30 cellular contexts compared by ENCODE assay signal in the genomic region with DNA sequence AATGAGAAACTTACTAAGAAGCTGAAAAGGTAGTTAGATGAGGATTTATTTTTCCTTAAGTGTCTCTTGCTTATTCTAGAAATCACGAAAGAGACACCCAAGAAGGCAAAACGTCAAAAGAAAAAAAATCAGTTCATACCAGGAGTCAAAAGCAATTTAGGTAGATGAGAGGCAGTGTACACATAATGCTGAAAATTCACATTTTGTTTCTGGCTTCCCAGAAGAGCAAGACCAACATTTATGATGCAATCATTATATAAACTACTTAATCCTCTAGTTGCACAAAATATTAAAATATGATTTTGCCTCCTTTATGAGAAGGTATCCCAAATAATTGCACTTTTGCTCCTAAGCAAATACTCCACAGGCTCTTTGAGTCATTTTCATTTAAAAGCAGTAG.
"Had no signal": no experiment of that assay in that cellular context is flagged by ENCODE, and none has a peak within 500 bp of the region (broad histone marks: within the 10 kb centered on the region; RNA-seq: fewer than 3 reads in every experiment).

No MANE protein-coding gene starts in this region.

- H3K4me1 ChIP-seq: ascending aorta, Peyer's patch had no signal

- H3K36me3 ChIP-seq: ascending aorta, cardiac muscle cell, MG63, Peyer's patch had no signal

- H3K9me3 Mint-ChIP-seq: activated CD8-positive, alpha-beta T cell treated with anti-CD3 and anti-CD28 coated beads for 36 hours; activated naive CD8-positive, alpha-beta T cell treated with anti-CD3 and anti-CD28 coated beads for 36 hours; activated T-helper 17 cell treated with anti-CD3 and anti-CD28 coated beads, Interleukin-2, amount 50 U/mL, for 72 hours; T-helper 1 cell treated with Interleukin-12 subunit alpha and Interleukin-12 subunit beta and Interleukin-4 antibody, amounts not matched to agents 30 μg/mL and 1 μg/mL, for 36 hours; T-helper 2 cell treated with Interferon-gamma antibody and Interleukin-4, amounts not matched to agents 5 μg/mL and 100 μg/mL, for 36 hours had no signal

- H3K36me3 Mint-ChIP-seq: activated naive CD8-positive, alpha-beta T cell treated with anti-CD3 and anti-CD28 coated beads for 36 hours had no signal

- H3K9me3 ChIP-seq: ascending aorta, MG63, Peyer's patch had no signal

- H3K27me3 Mint-ChIP-seq: activated CD8-positive, alpha-beta T cell treated with anti-CD3 and anti-CD28 coated beads for 36 hours; activated naive CD8-positive, alpha-beta T cell treated with anti-CD3 and anti-CD28 coated beads for 36 hours; activated T-helper 17 cell treated with anti-CD3 and anti-CD28 coated beads, Interleukin-2, amount 50 U/mL, for 72 hours had no signal

- DNase-seq: activated CD4-positive, alpha-beta T cell treated with anti-CD3 and anti-CD28 coated beads, Interleukin-2, amount 10 ng/mL, durations not matched to agents 24 days and 14 days; activated CD4-positive, alpha-beta T cell treated with anti-CD3 and anti-CD28 coated beads, Interleukin-2, amount 50 U/mL, for 4 hours; activated CD8-positive, alpha-beta T cell treated with anti-CD3 and anti-CD28 coated beads for 36 hours; activated effector memory CD4-positive, alpha-beta T cell treated with anti-CD3 and anti-CD28 coated beads, Interleukin-2, amount 50 U/mL, for 16 hours; activated naive CD4-positive, alpha-beta T cell; activated naive CD4-positive, alpha-beta T cell treated with anti-CD3 and anti-CD28 coated beads, Interleukin-2, amount 50 U/mL, for 16 hours; activated naive CD8-positive, alpha-beta T cell treated with anti-CD3 and anti-CD28 coated beads for 36 hours; activated T-cell treated with anti-CD3 and anti-CD28 coated beads, Interleukin-2, amount 50 U/mL, for 1 hour; activated T-cell treated with anti-CD3 and anti-CD28 coated beads, Interleukin-2, amount 50 U/mL, for 72 hours; amygdala; Kasumi-1; KG1; MG63; NCI-H1048; NCI-H1105 treated with DMSO at 0.1 percent for 48 hours; NCI-H1436; NCI-H1694; NCI-H2029; NCI-H345; NCI-H524 treated with DMSO at 0.1 percent for 48 hours; NK-92 treated with Interleukin-12 subunit alpha and Interleukin-12 subunit beta, amount 100 ng/mL, for 24 hours; PC-3; Peyer's patch; RPMI8226 had no signal

- H3K4me3 ChIP-seq: ascending aorta, cardiac muscle cell, MG63, Peyer's patch had no signal

- H3K27ac Mint-ChIP-seq: activated CD4-positive, alpha-beta T cell treated with anti-CD3 and anti-CD28 coated beads, Interleukin-2, amount 10 ng/mL, durations not matched to agents 24 days and 14 days; activated CD8-positive, alpha-beta T cell treated with anti-CD3 and anti-CD28 coated beads for 36 hours; activated naive CD8-positive, alpha-beta T cell treated with anti-CD3 and anti-CD28 coated beads for 36 hours; activated T-cell treated with anti-CD3 and anti-CD28 coated beads, Interleukin-2, amount 50 U/mL, for 72 hours; activated T-helper 17 cell treated with anti-CD3 and anti-CD28 coated beads, Interleukin-2, amount 50 U/mL, for 72 hours; T-helper 1 cell treated with Interleukin-12 subunit alpha and Interleukin-12 subunit beta and Interleukin-4 antibody, amounts not matched to agents 30 μg/mL and 1 μg/mL, for 36 hours; T-helper 2 cell treated with Interferon-gamma antibody and Interleukin-4, amounts not matched to agents 5 μg/mL and 100 μg/mL, for 36 hours had no signal

- H3K27me3 ChIP-seq: ascending aorta, cardiac muscle cell, MG63, Peyer's patch had no signal

- ATAC-seq: activated CD8-positive, alpha-beta T cell treated with anti-CD3 and anti-CD28 coated beads for 36 hours; activated T-cell treated with anti-CD3 and anti-CD28 coated beads, Interleukin-2, amount 50 U/mL, for 72 hours; activated T-helper 17 cell treated with anti-CD3 and anti-CD28 coated beads, Interleukin-2, amount 50 U/mL, for 72 hours; PC-3 had no signal

- FAIRE-seq: TTC549 had no signal

- H3K27ac ChIP-seq: ascending aorta, cardiac muscle cell, Peyer's patch had no signal

- H3K4me1 Mint-ChIP-seq: activated CD4-positive, alpha-beta T cell treated with anti-CD3 and anti-CD28 coated beads, Interleukin-2, amount 10 ng/mL, durations not matched to agents 24 days and 14 days; activated naive CD8-positive, alpha-beta T cell treated with anti-CD3 and anti-CD28 coated beads for 36 hours; activated T-helper 17 cell treated with anti-CD3 and anti-CD28 coated beads, Interleukin-2, amount 50 U/mL, for 72 hours had no signal

- H3K4me3 Mint-ChIP-seq: activated CD4-positive, alpha-beta T cell treated with anti-CD3 and anti-CD28 coated beads, Interleukin-2, amount 10 ng/mL, durations not matched to agents 24 days and 14 days; activated CD8-positive, alpha-beta T cell treated with anti-CD3 and anti-CD28 coated beads for 36 hours; activated naive CD8-positive, alpha-beta T cell treated with anti-CD3 and anti-CD28 coated beads for 36 hours; activated T-cell treated with anti-CD3 and anti-CD28 coated beads, Interleukin-2, amount 50 U/mL, for 72 hours; activated T-helper 17 cell treated with anti-CD3 and anti-CD28 coated beads, Interleukin-2, amount 50 U/mL, for 72 hours; T-helper 1 cell treated with Interleukin-12 subunit alpha and Interleukin-12 subunit beta and Interleukin-4 antibody, amounts not matched to agents 30 μg/mL and 1 μg/mL, for 36 hours; T-helper 2 cell treated with Interferon-gamma antibody and Interleukin-4, amounts not matched to agents 5 μg/mL and 100 μg/mL, for 36 hours had no signal
